Comparison of ENCODE assay signal across 13 cellular contexts in the genomic region with DNA sequence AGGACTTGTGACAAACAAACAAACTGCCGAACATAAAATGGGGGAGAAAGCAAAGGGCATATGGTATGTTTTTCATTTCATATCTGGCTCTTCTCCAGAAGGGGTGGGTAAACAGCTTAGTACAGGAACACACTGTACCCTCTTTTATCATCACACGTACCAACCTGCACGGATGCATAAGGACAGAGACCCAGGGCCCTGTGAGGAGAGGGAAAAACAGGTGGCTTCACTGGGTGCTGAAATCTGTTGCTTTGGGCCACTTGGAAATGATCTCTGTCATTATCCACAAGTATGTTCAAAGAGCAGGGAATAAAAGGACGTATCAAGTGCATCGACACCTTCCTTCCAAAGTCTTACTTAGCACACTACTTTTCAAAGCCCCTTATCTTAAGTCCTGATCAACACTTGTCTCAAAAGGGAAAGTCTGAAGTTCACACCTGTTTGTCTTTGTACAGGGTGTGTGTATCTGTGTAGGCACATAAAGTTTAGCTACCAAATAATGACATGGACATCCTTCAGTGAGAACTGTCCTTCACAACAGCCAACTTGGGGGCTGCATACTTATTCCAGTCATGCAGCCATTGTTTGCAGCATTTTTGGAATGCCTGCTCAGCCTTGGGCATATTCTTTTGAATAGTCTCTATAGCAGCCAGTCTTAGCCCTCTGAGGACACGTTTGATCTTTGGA.
DNase-seq lines count a peak whose midpoint lies in the region; ATAC-seq and TF ChIP-seq lines count a peak whose summit lies in the region.
"Had no signal": no experiment of that assay in that cellular context is flagged by ENCODE, and none has a peak within 500 bp of the region (broad histone marks: within the 10 kb centered on the region; RNA-seq: fewer than 3 reads in every experiment).

No MANE protein-coding gene starts in this region.

- H3K36me3 ChIP-seq in mammary epithelial cell (ENCODE audit: insufficient read depth, low read length): peaks cover 21% of the 10 kb centered on the region
- H3K36me3 ChIP-seq in endodermal cell (ENCODE audit: control insufficient read depth, insufficient read depth, low read length): no peaks in the 10 kb centered on the region
- H3K36me3 ChIP-seq in mesendoderm (ENCODE audit: control insufficient read depth, insufficient read depth, low read length): no peaks in the 10 kb centered on the region
- no peaks in the 10 kb centered on the region for H3K36me3 ChIP-seq in upper lobe of right lung
- H3K36me3 ChIP-seq in H7 (replicated peaks; ENCODE audit: control insufficient read depth, insufficient read depth, low read length): no peaks in the 10 kb centered on the region

- H3K18ac ChIP-seq in mesendoderm (ENCODE audit: low read length): peak overlapping the region; percentile 39

- BruUV-seq in MCF 10A (replicated peaks; lab: Mats Ljungman, UMichigan) (no TSS peak), mammary epithelial cell (replicated peaks; lab: Mats Ljungman, UMichigan) (no TSS peak)

- H3K4me3 ChIP-seq in mammary epithelial cell (replicated peaks in 1 of 3; ENCODE audit: insufficient read depth in 1 of 3, low read depth in 2 of 3, low read length in 3 of 3) (no peak overlapping the region), endodermal cell (ENCODE audit: low read length) (no peak overlapping the region), mesendoderm (ENCODE audit: low read length) (no peak overlapping the region), upper lobe of right lung (no peak overlapping the region), H7 (ENCODE audit: insufficient read depth, low read depth, low read length) (no peak overlapping the region)
- H3K4me3 ChIP-seq: K562 had no signal

- H3K27me3 Mint-ChIP-seq in MCF 10A (ENCODE audit: insufficient read depth, unreplicated experiment) (no peaks in the 10 kb centered on the region), endodermal cell (ENCODE audit: insufficient read depth) (no peaks in the 10 kb centered on the region)

- H3K9ac ChIP-seq in mammary epithelial cell (ENCODE audit: insufficient read depth, low read length) (no peak overlapping the region), endodermal cell (ENCODE audit: extremely low read depth, low read length, poor library complexity, severe bottlenecking) (no peak overlapping the region), mesendoderm (ENCODE audit: low read length) (no peak overlapping the region)

- peaks cover 2% of the 10 kb centered on the region for H3K79me1 ChIP-seq in mesendoderm (ENCODE audit: low read length)

- H3K23ac ChIP-seq in mesendoderm (ENCODE audit: low read length): no peak overlapping the region

- no peak overlapping the region for H2BK15ac ChIP-seq in mesendoderm (replicated peaks; ENCODE audit: low read depth)

- peak; percentile 5 for DNase-seq in MCF 10A (ENCODE audit: unreplicated experiment)
- no peak for DNase-seq in mammary epithelial cell
- DNase-seq in endodermal cell: no peak
- peak; percentile 51 for DNase-seq in mesendoderm
- no peak for DNase-seq in upper lobe of right lung
- DNase-seq in H7: no peak
- DNase-seq: activated CD4-positive, alpha-beta T cell treated with anti-CD3 and anti-CD28 coated beads, Interleukin-2, amount 50 U/mL, for 1 hour; immature natural killer cell; NCI-H187; T1000 had no signal

- peaks cover 5% of the 10 kb centered on the region for H3K4me1 ChIP-seq in mammary epithelial cell (ENCODE audit: insufficient read depth, low read length)
- peaks cover 4% of the 10 kb centered on the region for H3K4me1 ChIP-seq in endodermal cell (ENCODE audit: control insufficient read depth, insufficient read depth, low read length)
- H3K4me1 ChIP-seq in mesendoderm (ENCODE audit: control insufficient read depth, low read depth, low read length): peaks cover 7% of the 10 kb centered on the region
- H3K4me1 ChIP-seq in upper lobe of right lung: no peaks in the 10 kb centered on the region

- H4K20me1 ChIP-seq in mammary epithelial cell (ENCODE audit: insufficient read depth, low read length): no peaks in the 10 kb centered on the region

- dilution Hi-C loops in mammary epithelial cell (cut with HindIII; ENCODE audit: low sequenced_read_pairs): no loop called here

- peaks cover 5% of the 10 kb centered on the region for H3K36me3 Mint-ChIP-seq in MCF 10A (ENCODE audit: insufficient read depth, unreplicated experiment)
- peaks cover 5% of the 10 kb centered on the region for H3K36me3 Mint-ChIP-seq in endodermal cell (ENCODE audit: low read depth)
- H3K36me3 Mint-ChIP-seq: immature natural killer cell had no signal

- H3K4ac ChIP-seq in mesendoderm (ENCODE audit: low read depth, low read length): no peak overlapping the region

- ATAC-seq in upper lobe of right lung: peak; percentile 40
- ATAC-seq in HG03354 (IDR thresholded peaks at IDR 0.05; ENCODE audit: poor library complexity, severe bottlenecking, unreplicated experiment): no peak
- no peak for ATAC-seq in GM21515 (IDR thresholded peaks at IDR 0.05; ENCODE audit: unreplicated experiment)
- ATAC-seq: K562 had no signal

- TF ChIP-seq CTCF in MCF 10A (IDR thresholded peaks at IDR 0.05; ENCODE audit: unreplicated experiment) (no peak), mammary epithelial cell (conservative IDR thresholded peaks at IDR 0.05 in 1 of 2, IDR thresholded peaks at IDR 0.05 in 1 of 2; ENCODE audit: extremely low read depth in 1 of 2, insufficient read depth in 1 of 2, low read depth in 1 of 2, low read length in 2 of 2) (no peak), endodermal cell (conservative IDR thresholded peaks at IDR 0.05) (no peak), upper lobe of right lung (IDR thresholded peaks at IDR 0.05) (no peak)

- peak overlapping the region; percentile 32 for H3K27ac Mint-ChIP-seq in MCF 10A (ENCODE audit: low read depth, unreplicated experiment)
- H3K27ac Mint-ChIP-seq in endodermal cell: no peak overlapping the region
- H3K27ac Mint-ChIP-seq: immature natural killer cell had no signal

- intact Hi-C loops in MCF 10A (cut with micrococcal nuclease) (no loop called here), mammary epithelial cell (cut with micrococcal nuclease) (no loop called here), upper lobe of right lung (cut with DNase I) (no loop called here)

- 55% methylated on average over 6 of the region's 6 CpGs for WGBS in mammary epithelial cell (ENCODE audit: low coverage, missing lambda C conversion rate)
- 55 to 84% methylated on average over 4 to 6 of the region's 6 CpGs for WGBS in endodermal cell (ENCODE audit: insufficient coverage in 1 of 2, insufficient read length in 1 of 2), 2 experiments
- WGBS in mesendoderm (ENCODE audit: extremely low coverage, insufficient coverage, low lambda C conversion rate): no CpG with 5 or more reads among the region's 6 CpGs

- POLR2A ChIA-PET in MCF 10A (lab: Yijun Ruan, JAX): interaction anchor here (0.5 to 1.2 kb wide), 3 partner anchors 48 to 89 kb away, joined by 3 read pairs; no protein-coding TSS in a partner anchor

- H4K5ac ChIP-seq in mesendoderm (ENCODE audit: low read length): no peak overlapping the region

- CTCF ChIA-PET in MCF 10A (lab: Yijun Ruan, JAX) (interaction anchor here (0.6 kb wide), 1 partner anchor 63 kb away, joined by 3 read pairs; no protein-coding TSS in a partner anchor), mammary epithelial cell (lab: Charles Lee; ENCODE audit: low non-redundant PET) (no interaction called here)

- H3K79me2 ChIP-seq in mammary epithelial cell (ENCODE audit: insufficient read depth, low read length) (peaks cover 66% of the 10 kb centered on the region), mesendoderm (ENCODE audit: control insufficient read depth, insufficient read depth, low read length) (no peaks in the 10 kb centered on the region)

- H3K27ac ChIP-seq in mammary epithelial cell (ENCODE audit: insufficient read depth, low read depth, low read length) (no peak overlapping the region), endodermal cell (ENCODE audit: low read depth, low read length) (peak overlapping the region; percentile 96), mesendoderm (ENCODE audit: low read depth, low read length) (no peak overlapping the region), upper lobe of right lung (no peak overlapping the region)

- H3K4me2 ChIP-seq in mammary epithelial cell (ENCODE audit: insufficient read depth, low read depth, low read length) (no peak overlapping the region), mesendoderm (ENCODE audit: low read length) (no peak overlapping the region)

- H3K4me3 Mint-ChIP-seq in MCF 10A (ENCODE audit: unreplicated experiment) (no peak overlapping the region), endodermal cell (no peak overlapping the region)
- H3K4me3 Mint-ChIP-seq: immature natural killer cell had no signal

- H3K4me1 Mint-ChIP-seq in MCF 10A (ENCODE audit: insufficient read depth, unreplicated experiment) (peaks cover 11% of the 10 kb centered on the region), endodermal cell (peaks cover 9% of the 10 kb centered on the region)
- H3K4me1 Mint-ChIP-seq: immature natural killer cell had no signal

- H3K9me3 ChIP-seq in mammary epithelial cell (replicated peaks; ENCODE audit: insufficient read depth, low read length): no peaks in the 10 kb centered on the region
- H3K9me3 ChIP-seq in endodermal cell (ENCODE audit: control insufficient read depth, low read length): peaks cover 4% of the 10 kb centered on the region
- H3K9me3 ChIP-seq in upper lobe of right lung: no peaks in the 10 kb centered on the region

- H2AFZ ChIP-seq in mammary epithelial cell (ENCODE audit: low read depth, low read length): no peak overlapping the region

- H4K8ac ChIP-seq in mesendoderm (ENCODE audit: low read depth, low read length): no peak overlapping the region

- in situ Hi-C loops in mammary epithelial cell (cut with MboI; ENCODE audit: low sequenced_read_pairs in 2 of 2): no loop called here

- H2AK5ac ChIP-seq in mesendoderm (ENCODE audit: low read length): no peak overlapping the region

- H3K9me3 Mint-ChIP-seq in MCF 10A (ENCODE audit: unreplicated experiment) (no peaks in the 10 kb centered on the region), endodermal cell (no peaks in the 10 kb centered on the region)
- H3K9me3 Mint-ChIP-seq: immature natural killer cell had no signal

- no peak overlapping the region for H3K56ac ChIP-seq in mesendoderm (ENCODE audit: low read length)

- no peak overlapping the region for H2BK5ac ChIP-seq in mesendoderm (ENCODE audit: low read length)

- no peak overlapping the region for H2BK120ac ChIP-seq in mesendoderm (ENCODE audit: low read depth, low read length)

- H3K27me3 ChIP-seq in mammary epithelial cell (ENCODE audit: insufficient read depth, low read length) (no peaks in the 10 kb centered on the region), endodermal cell (ENCODE audit: control insufficient read depth, insufficient read depth, low read length, poor library complexity, severe bottlenecking) (no peaks in the 10 kb centered on the region), mesendoderm (ENCODE audit: insufficient read depth, low read length, poor library complexity) (no peaks in the 10 kb centered on the region), upper lobe of right lung (no peaks in the 10 kb centered on the region), H7 (ENCODE audit: control insufficient read depth, insufficient read depth, low read length) (no peaks in the 10 kb centered on the region)

Comparison
In these comparisons a context has a peak if more than half of its experiments do, and no peak if none do; other contexts are left out.
1. DNase-seq: peak in MCF 10A (single experiment) and mesendoderm (single experiment); none in mammary epithelial cell (single experiment), endodermal cell (single experiment), upper lobe of right lung (single experiment) and H7 (single experiment).